In genomic region chr6:27213544-27214125, GRCh38 we compare ENCODE assay signal across 11 cellular contexts. TPM values are rescaled to one million over a fixed set of nuclear protein-coding genes. Genes with fewer than 3 reads are reported as not detected.
DNase-seq lines count a peak whose midpoint lies in the region; FAIRE-seq lines count a peak whose summit lies in the region.
"Had no signal": no experiment of that assay in that cellular context is flagged by ENCODE, and none has a peak within 500 bp of the region (broad histone marks: within the 10 kb centered on the region; RNA-seq: fewer than 3 reads in every experiment).

No MANE protein-coding gene starts in this region.

- in situ Hi-C loops in GM23248 (cut with MboI) = no loop called here

- 0 out of 2 replicates have a peak, but pooled peaks cover 4% of the 10 kb centered on the region for H3F3A ChIP-seq in GM23248 (ENCODE audit: insufficient read depth)

- H3K27ac ChIP-seq in GM23248 (no peak overlapping the region), SJCRH30 (no peak overlapping the region)

- intact Hi-C loops in cardiac septum (cut with DNase I) = no loop called here

- peak; percentile 22 for DNase-seq in GM23248
- peak; percentile 32 for DNase-seq in foreskin melanocyte
- DNase-seq in SJCRH30 = no peak
- no peak for DNase-seq in mucosa of gallbladder (ENCODE audit: low spot score)
- no peak for DNase-seq in cardiac septum (ENCODE audit: low spot score)
- no peak for DNase-seq in cerebellar cortex (ENCODE audit: low spot score)
- DNase-seq: naive thymus-derived CD4-positive, alpha-beta T cell; NCI-H446 treated with DMSO at 0.1 percent for 48 hours had no signal

- no peaks in the 10 kb centered on the region for H3K36me3 ChIP-seq in GM23248 (ENCODE audit: low read depth)
- no peaks in the 10 kb centered on the region for H3K36me3 ChIP-seq in SJCRH30

- peak overlapping the region; percentile 75 for H3K4me3 ChIP-seq in GM23248
- no peak overlapping the region for H3K4me3 ChIP-seq in SJCRH30

- peak overlapping the region; percentile 83 for H2AFZ ChIP-seq in GM23248

- H3K4me1 ChIP-seq in GM23248 (ENCODE audit: insufficient read depth) (no peaks in the 10 kb centered on the region), SJCRH30 (no peaks in the 10 kb centered on the region)

- FAIRE-seq in A204.1 (lab: Jason Lieb, UNC) = peak; percentile 75
- peak; percentile 61 for FAIRE-seq in TTC549 (lab: Jason Lieb, UNC)
- FAIRE-seq: endometrium had no signal

- H3K9me2 ChIP-seq in GM23248 (ENCODE audit: insufficient read depth) = no peaks in the 10 kb centered on the region

- no peaks in the 10 kb centered on the region for H3K9me3 ChIP-seq in GM23248 (ENCODE audit: low read depth)
- no peaks in the 10 kb centered on the region for H3K9me3 ChIP-seq in SJCRH30 (replicated peaks)

- H3K4me2 ChIP-seq in GM23248 (ENCODE audit: unreplicated experiment) = peak overlapping the region; percentile 67

- no peak overlapping the region for H3K9ac ChIP-seq in GM23248

- no peaks in the 10 kb centered on the region for H3K79me2 ChIP-seq in GM23248 (ENCODE audit: insufficient read depth)

- 0 out of 2 replicates have a peak, but pooled peaks cover 5% of the 10 kb centered on the region for H3K27me3 ChIP-seq in GM23248 (replicated peaks; ENCODE audit: insufficient read depth)
- no peaks in the 10 kb centered on the region for H3K27me3 ChIP-seq in SJCRH30

- no peaks in the 10 kb centered on the region for H4K20me1 ChIP-seq in GM23248 (ENCODE audit: insufficient read depth)

- 18 to 19% methylated on average over 27 to 29 of the region's 29 CpGs for WGBS in GM23248 (ENCODE audit: low coverage in 1 of 2, low lambda C conversion rate in 2 of 2, missing lambda C conversion rate in 2 of 2), 2 experiments

RNA-seq across cellular contexts. Expression of gene PRSS16, which starts 33.9 kb away (rescaled TPM):
- 0.86 TPM in 1 of 2 replicates, not detected in the other for total RNA-seq in GM23248 (2014; rRNA removed; shearing (Covaris generic))
- polyA plus RNA-seq in GM23248 (2016; fragmentation: Nextera tagmentation; extraction: Ambion mirVana) = 0.20 TPM in 1 of 2 replicates, not detected in the other
- not detected in 2 replicates for total RNA-seq in SJCRH30 (2014; rRNA removed; shearing (Covaris generic))
- 35.1 TPM for total RNA-seq in mucosa of gallbladder
- total RNA-seq in cardiac septum = not detected

Comparison
In these comparisons a context has a peak if more than half of its experiments do, and no peak if none do; other contexts are left out.
1. DNase-seq: peak in GM23248 (single experiment) and foreskin melanocyte (single experiment); none in SJCRH30 (0 of 2), mucosa of gallbladder (single experiment), cardiac septum (single experiment) and cerebellar cortex (single experiment).
2. RNA of gene PRSS16, which starts 33.9 kb away (total RNA-seq): 35.1 TPM in mucosa of gallbladder (single experiment); 0.86 TPM in GM23248, not detected in cardiac septum (single experiment) and not detected in SJCRH30; every median in the first group is over 10 times any median in the second.